Comparison of ENCODE assay signal across 1 cellular context in the genomic region with DNA sequence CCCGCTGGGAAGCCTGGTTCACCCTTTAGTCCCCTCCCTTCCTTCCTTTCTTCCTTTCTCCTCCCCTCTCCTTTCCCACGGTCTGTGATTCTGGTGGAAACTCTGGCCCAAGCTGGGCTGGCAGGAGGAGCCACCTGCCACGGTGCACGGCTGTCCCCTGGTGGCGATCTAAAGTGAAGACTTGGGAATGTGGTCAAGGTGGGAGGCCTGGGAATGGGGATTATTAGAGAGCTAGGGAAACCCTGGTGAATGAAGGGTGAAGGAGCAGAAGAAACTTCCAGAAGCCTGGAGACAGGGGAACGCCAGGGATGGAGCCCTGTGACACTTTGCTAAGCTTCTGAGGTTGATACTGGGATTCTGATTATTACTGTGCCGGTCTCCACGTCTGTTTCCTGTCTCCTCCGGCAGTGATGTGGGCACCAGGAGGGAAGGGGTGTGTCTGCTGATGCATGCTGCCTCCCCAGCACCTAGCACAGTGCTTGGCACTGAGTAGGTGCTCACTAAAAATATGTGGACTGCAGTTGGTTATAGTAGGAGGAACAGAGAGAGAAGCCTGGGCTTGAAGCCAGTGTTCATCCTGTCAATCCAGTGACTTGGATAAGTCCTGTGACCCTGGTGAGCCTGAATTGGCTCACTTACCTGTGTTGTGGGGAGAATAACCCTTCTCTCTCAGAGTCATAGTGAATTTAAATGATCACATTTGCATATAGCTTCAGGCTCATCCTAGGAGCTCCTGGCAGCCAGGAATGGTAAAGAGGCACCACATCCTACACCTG.
TF ChIP-seq lines count a peak whose summit lies in the region.

No MANE protein-coding gene starts in this region.

TF ChIP-seq in H1, 55 proteins besides CTCF, POLR2A, EP300 and RAD21 (continued from another document):
- TF ChIP-seq ASH2L (IDR thresholded peaks at IDR 0.05; ENCODE audit: low read length) (no peak), BACH1 (IDR thresholded peaks at IDR 0.05; ENCODE audit: low read length) (peak; percentile 42; the same call in 1 of the 2 replicates), GTF2F1 (IDR thresholded peaks at IDR 0.05; ENCODE audit: borderline replicate concordance, low read depth, low read length) (no peak), CTBP2 (IDR thresholded peaks at IDR 0.05; ENCODE audit: borderline replicate concordance, insufficient read depth, insufficient read length, low read length) (no peak), CREB1 (IDR thresholded peaks at IDR 0.05) (0 out of 2 replicates have a peak, but pooled peaks have one; percentile 31), YY1 (IDR thresholded peaks at IDR 0.05; ENCODE audit: low read depth, low read length) (0 out of 2 replicates have a peak, but pooled peaks have one; percentile 63)
TF ChIP-seq in H1: peak in this region for 6.
